In the genomic region with DNA sequence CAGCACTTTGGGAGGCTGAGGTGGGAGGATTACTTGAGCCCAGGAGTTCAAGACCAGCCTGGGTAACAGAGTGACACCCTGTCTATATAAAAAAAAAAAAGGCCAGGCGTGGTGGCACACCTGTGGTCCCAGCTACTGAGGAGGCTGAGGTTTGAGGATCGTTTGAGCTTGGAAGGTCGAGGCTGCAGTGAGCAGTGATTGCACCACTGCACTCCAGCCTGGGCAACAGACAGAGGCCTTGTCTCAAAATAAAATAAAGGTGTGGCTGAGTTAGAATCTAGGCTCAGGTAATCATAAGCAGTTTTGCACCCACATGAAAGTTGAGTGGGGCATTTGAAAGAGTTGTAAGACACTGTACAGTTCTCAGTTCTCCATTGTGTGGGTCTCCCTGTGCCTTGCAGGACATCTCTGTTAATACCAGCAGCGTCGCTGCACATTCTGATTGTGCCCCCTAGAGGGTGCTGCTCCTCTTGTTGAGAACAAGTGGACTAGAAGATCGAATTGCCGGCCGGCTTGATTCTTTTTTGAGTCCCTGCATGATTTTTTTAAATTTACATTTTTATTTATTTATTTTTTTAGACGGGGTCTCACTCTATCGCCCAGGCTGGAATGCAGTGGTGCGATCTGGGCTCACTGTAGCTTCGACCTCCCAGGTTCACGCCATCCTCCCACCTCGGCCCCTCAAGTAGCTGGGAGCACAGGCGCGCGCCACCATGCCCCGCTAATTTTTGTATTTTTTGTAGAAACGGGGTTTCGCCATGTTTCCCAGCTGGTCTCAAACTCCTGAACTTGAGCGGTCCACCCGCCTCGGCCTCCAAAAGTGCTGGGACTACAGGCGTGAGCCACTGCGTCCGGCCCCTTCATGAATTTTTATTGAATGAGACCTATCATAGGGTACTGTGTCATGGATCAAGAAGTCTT, we compare ENCODE assay signal across 8 cellular contexts.
A peak's percentile ranks its signal among the peaks of the same experiment; 100 is the strongest.
DNase-seq lines count a peak whose midpoint lies in the region; ATAC-seq and TF ChIP-seq lines count a peak whose summit lies in the region.

No MANE protein-coding gene starts in this region.

- no peaks in the 10 kb centered on the region for H3K36me3 ChIP-seq in Panc1 (ENCODE audit: control insufficient read depth, insufficient read depth, low read length)

- TF ChIP-seq RAD21 in Ishikawa (IDR thresholded peaks at IDR 0.05; ENCODE audit: low read depth): peak; percentile 47; the same call in 1 of the 2 replicates

- no peak for TF ChIP-seq EP300 in Ishikawa (IDR thresholded peaks at IDR 0.05; ENCODE audit: borderline replicate concordance)

- POLR2A ChIA-PET in Panc1 (lab: Charles Lee): no interaction called here

- CTCF ChIA-PET in Panc1 (lab: Charles Lee): interaction anchor here (0.5 to 1.1 kb wide), 4 partner anchors 40 to 756 kb away, joined by 3 to 4 read pairs (median 3); no protein-coding TSS in a partner anchor

- intact Hi-C loops in Panc1 (cut with micrococcal nuclease; ENCODE audit: unreplicated experiment): loop anchor here (1.0 kb wide), 1 partner anchor 240 kb away; no protein-coding TSS in a partner anchor
- intact Hi-C loops in activated T-helper 1 cell treated with anti-CD3 and anti-CD28 coated beads, Interleukin-12 subunit alpha, Interleukin-12 subunit beta, Interleukin-2, Interleukin-4 antibody, amounts not matched to agents 30 ng/mL and 10 ng/mL and 1 ng/mL, durations not matched to agents 14 hours and 24 hours and 36 hours (cut with micrococcal nuclease): loop anchor here (1.0 to 10.0 kb wide), 4 partner anchors 79 to 471 kb away; partner anchors contain the start of gene GPR101

- peak; percentile 90 for ATAC-seq in GM21737 (IDR thresholded peaks at IDR 0.05; ENCODE audit: unreplicated experiment)
- ATAC-seq in Panc1: peak; percentile 97

- no peaks in the 10 kb centered on the region for H3K4me1 Mint-ChIP-seq in activated T-helper 1 cell treated with anti-CD3 and anti-CD28 coated beads, Interleukin-12 subunit alpha, Interleukin-12 subunit beta, Interleukin-2, Interleukin-4 antibody, amounts not matched to agents 30 ng/mL and 10 ng/mL and 1 ng/mL, durations not matched to agents 14 hours and 24 hours and 36 hours (ENCODE audit: low read depth)
- H3K4me1 Mint-ChIP-seq in progenitor cell of endocrine pancreas (ENCODE audit: low read depth): no peaks in the 10 kb centered on the region

- H3K4me3 ChIP-seq in Panc1 (ENCODE audit: low read depth in 2 of 2, low read length in 2 of 2): no peak overlapping the region

- no peaks in the 10 kb centered on the region for H3K36me3 Mint-ChIP-seq in activated T-helper 1 cell treated with anti-CD3 and anti-CD28 coated beads, Interleukin-12 subunit alpha, Interleukin-12 subunit beta, Interleukin-2, Interleukin-4 antibody, amounts not matched to agents 30 ng/mL and 10 ng/mL and 1 ng/mL, durations not matched to agents 14 hours and 24 hours and 36 hours (ENCODE audit: low read depth)
- peaks cover 7% of the 10 kb centered on the region for H3K36me3 Mint-ChIP-seq in progenitor cell of endocrine pancreas (ENCODE audit: insufficient read depth)

- BruUV-seq in Panc1 (replicated peaks; lab: Mats Ljungman, UMichigan): no TSS peak

- H3K27ac ChIP-seq in Panc1 (ENCODE audit: low read length): no peak overlapping the region

- DNase-seq in GDM1 (lab: John Stamatoyannopoulos, UW) (peak; percentile 73), Panc1 (ENCODE audit: low read depth, low spot score) (peak; percentile 27), foreskin melanocyte (peak; percentile 49), progenitor cell of endocrine pancreas (ENCODE audit: low spot score, unreplicated experiment) (no peak), NCI-H187 (lab: John Stamatoyannopoulos, UW) (no peak)
- peak; percentile 32 for DNase-seq in activated T-helper 1 cell treated with anti-CD3 and anti-CD28 coated beads, Interleukin-12 subunit alpha, Interleukin-12 subunit beta, Interleukin-2, Interleukin-4 antibody, amounts not matched to agents 30 ng/mL and 10 ng/mL and 1 ng/mL, durations not matched to agents 14 hours and 24 hours and 36 hours (ENCODE audit: low spot score)

- no peaks in the 10 kb centered on the region for H3K27me3 ChIP-seq in Panc1 (ENCODE audit: control insufficient read depth, insufficient read depth, low read length)

- no peak overlapping the region for H3K27ac Mint-ChIP-seq in activated T-helper 1 cell treated with anti-CD3 and anti-CD28 coated beads, Interleukin-12 subunit alpha, Interleukin-12 subunit beta, Interleukin-2, Interleukin-4 antibody, amounts not matched to agents 30 ng/mL and 10 ng/mL and 1 ng/mL, durations not matched to agents 14 hours and 24 hours and 36 hours
- no peak overlapping the region for H3K27ac Mint-ChIP-seq in progenitor cell of endocrine pancreas

- H3K4me1 ChIP-seq in Panc1 (ENCODE audit: control insufficient read depth, insufficient read depth, low read length): no peaks in the 10 kb centered on the region

- in situ Hi-C loops in Panc1 (cut with HindIII; ENCODE audit: low pct_unique_long_range_greater_than_20kb, low sequenced_read_pairs): no loop called here

- H3K27me3 Mint-ChIP-seq in activated T-helper 1 cell treated with anti-CD3 and anti-CD28 coated beads, Interleukin-12 subunit alpha, Interleukin-12 subunit beta, Interleukin-2, Interleukin-4 antibody, amounts not matched to agents 30 ng/mL and 10 ng/mL and 1 ng/mL, durations not matched to agents 14 hours and 24 hours and 36 hours (ENCODE audit: insufficient read depth): no peaks in the 10 kb centered on the region
- no peaks in the 10 kb centered on the region for H3K27me3 Mint-ChIP-seq in progenitor cell of endocrine pancreas

- H3K9me3 Mint-ChIP-seq in activated T-helper 1 cell treated with anti-CD3 and anti-CD28 coated beads, Interleukin-12 subunit alpha, Interleukin-12 subunit beta, Interleukin-2, Interleukin-4 antibody, amounts not matched to agents 30 ng/mL and 10 ng/mL and 1 ng/mL, durations not matched to agents 14 hours and 24 hours and 36 hours: no peaks in the 10 kb centered on the region
- peaks cover 4% of the 10 kb centered on the region for H3K9me3 Mint-ChIP-seq in progenitor cell of endocrine pancreas (ENCODE audit: low read depth)

- TF ChIP-seq CTCF in Panc1 (IDR thresholded peaks at IDR 0.05): peak; percentile 88
- peak; percentile 58 for TF ChIP-seq CTCF in progenitor cell of endocrine pancreas (IDR thresholded peaks at IDR 0.05; ENCODE audit: unreplicated experiment)

- H3K9me3 ChIP-seq in Panc1 (ENCODE audit: control insufficient read depth, insufficient read depth, low read depth, low read length): no peaks in the 10 kb centered on the region

- no peak overlapping the region for H3K4me3 Mint-ChIP-seq in activated T-helper 1 cell treated with anti-CD3 and anti-CD28 coated beads, Interleukin-12 subunit alpha, Interleukin-12 subunit beta, Interleukin-2, Interleukin-4 antibody, amounts not matched to agents 30 ng/mL and 10 ng/mL and 1 ng/mL, durations not matched to agents 14 hours and 24 hours and 36 hours
- H3K4me3 Mint-ChIP-seq in progenitor cell of endocrine pancreas (ENCODE audit: low read depth): no peak overlapping the region

TF ChIP-seq in Ishikawa, 13 proteins besides CTCF, POLR2A, EP300 and RAD21:
- TF ChIP-seq MAX (IDR thresholded peaks at IDR 0.05): no peak
- no peak for TF ChIP-seq CREB1 (IDR thresholded peaks at IDR 0.05; ENCODE audit: low read depth)
- no peak for TF ChIP-seq FOXM1 (IDR thresholded peaks at IDR 0.05; ENCODE audit: borderline replicate concordance, low read depth)
- TF ChIP-seq REST (IDR thresholded peaks at IDR 0.05; ENCODE audit: low read depth): no peak
- TF ChIP-seq EGR1 (IDR thresholded peaks at IDR 0.05): no peak
- TF ChIP-seq NFIC (IDR thresholded peaks at IDR 0.05): no peak
- no peak for TF ChIP-seq TEAD4 (IDR thresholded peaks at IDR 0.05)
- TF ChIP-seq TCF12 (IDR thresholded peaks at IDR 0.05; ENCODE audit: low read depth): no peak
- TF ChIP-seq CEBPB (IDR thresholded peaks at IDR 0.05): no peak
- TF ChIP-seq, protein P1, sequence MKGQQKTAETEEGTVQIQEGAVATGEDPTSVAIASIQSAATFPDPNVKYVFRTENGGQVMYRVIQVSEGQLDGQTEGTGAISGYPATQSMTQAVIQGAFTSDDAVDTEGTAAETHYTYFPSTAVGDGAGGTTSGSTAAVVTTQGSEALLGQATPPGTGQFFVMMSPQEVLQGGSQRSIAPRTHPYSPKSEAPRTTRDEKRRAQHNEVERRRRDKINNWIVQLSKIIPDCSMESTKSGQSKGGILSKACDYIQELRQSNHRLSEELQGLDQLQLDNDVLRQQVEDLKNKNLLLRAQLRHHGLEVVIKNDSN (IDR thresholded peaks at IDR 0.05): no peak
- no peak for TF ChIP-seq TAF1 (IDR thresholded peaks at IDR 0.05; ENCODE audit: low read depth)

Comparison
In these comparisons a context has a peak if more than half of its experiments do, and no peak if none do; other contexts are left out.
1. DNase-seq: peak in GDM1 (single experiment), Panc1 (single experiment), activated T-helper 1 cell treated with anti-CD3 and anti-CD28 coated beads, Interleukin-12 subunit alpha, Interleukin-12 subunit beta, Interleukin-2, Interleukin-4 antibody, amounts not matched to agents 30 ng/mL and 10 ng/mL and 1 ng/mL, durations not matched to agents 14 hours and 24 hours and 36 hours (single experiment) and foreskin melanocyte (single experiment); none in progenitor cell of endocrine pancreas (single experiment) and NCI-H187 (0 of 2).